ENCODE assay signal across 20 cellular contexts in genomic region chr22:36222887-36223450, GRCh38. TPM values are rescaled to one million over a fixed set of nuclear protein-coding genes. Genes with fewer than 3 reads are reported as not detected.
"Had no signal": no experiment of that assay in that cellular context is flagged by ENCODE, and none has a peak within 500 bp of the region (broad histone marks: within the 10 kb centered on the region; RNA-seq: fewer than 3 reads in every experiment).

No MANE protein-coding gene starts in this region.

- H3K4me3 ChIP-seq: colonic mucosa, heart right ventricle, mucosa of descending colon, right atrium auricular region, sigmoid colon, stomach, uterus had no signal

- H3K36me3 Mint-ChIP-seq: natural killer cell had no signal

- H3K4me1 ChIP-seq: colonic mucosa, uterus had no signal

- DNase-seq: colonic mucosa; effector CD4-positive, alpha-beta T cell; heart right ventricle; hypothalamus; mammary epithelial cell; mucosa of descending colon; natural killer cell; posterior cingulate gyrus; sigmoid colon; small intestine; stimulated activated CD4-positive, alpha-beta T cell treated with anti-CD3 and anti-CD28 coated beads, Interleukin-12 subunit alpha, Interleukin-12 subunit beta, amount 100 ng/mL, for 4 hours; stimulated activated naive CD4-positive, alpha-beta T cell; stomach; substantia nigra; trophoblast cell; uterus had no signal

- H3K27me3 ChIP-seq: colonic mucosa, heart right ventricle, right atrium auricular region, sigmoid colon, stomach, uterus had no signal

- H3K9me3 ChIP-seq: colonic mucosa, heart right ventricle, mucosa of descending colon, right atrium auricular region, sigmoid colon, stomach, uterus had no signal

- H3K4me3 Mint-ChIP-seq: natural killer cell, neural crest cell had no signal

- H3K27ac ChIP-seq: colonic mucosa, right atrium auricular region, sigmoid colon, stomach, uterus had no signal

- ATAC-seq: left lobe of liver, mucosa of descending colon, natural killer cell had no signal

- H3K36me3 ChIP-seq: colonic mucosa, uterus had no signal

- H3K9me3 Mint-ChIP-seq: natural killer cell, neural crest cell had no signal

RNA-seq across cellular contexts. Expression of gene APOL4, which starts 21.4 kb away (rescaled TPM):
- total RNA-seq: neural crest cell, osteocyte had no signal
- polyA plus RNA-seq: mammary epithelial cell had no signal

RNA-seq across cellular contexts. Expression of gene APOL1, which starts 30.0 kb away (rescaled TPM):
- total RNA-seq: neural crest cell had no signal
